8 cellular contexts compared by ENCODE assay signal in the genomic region with DNA sequence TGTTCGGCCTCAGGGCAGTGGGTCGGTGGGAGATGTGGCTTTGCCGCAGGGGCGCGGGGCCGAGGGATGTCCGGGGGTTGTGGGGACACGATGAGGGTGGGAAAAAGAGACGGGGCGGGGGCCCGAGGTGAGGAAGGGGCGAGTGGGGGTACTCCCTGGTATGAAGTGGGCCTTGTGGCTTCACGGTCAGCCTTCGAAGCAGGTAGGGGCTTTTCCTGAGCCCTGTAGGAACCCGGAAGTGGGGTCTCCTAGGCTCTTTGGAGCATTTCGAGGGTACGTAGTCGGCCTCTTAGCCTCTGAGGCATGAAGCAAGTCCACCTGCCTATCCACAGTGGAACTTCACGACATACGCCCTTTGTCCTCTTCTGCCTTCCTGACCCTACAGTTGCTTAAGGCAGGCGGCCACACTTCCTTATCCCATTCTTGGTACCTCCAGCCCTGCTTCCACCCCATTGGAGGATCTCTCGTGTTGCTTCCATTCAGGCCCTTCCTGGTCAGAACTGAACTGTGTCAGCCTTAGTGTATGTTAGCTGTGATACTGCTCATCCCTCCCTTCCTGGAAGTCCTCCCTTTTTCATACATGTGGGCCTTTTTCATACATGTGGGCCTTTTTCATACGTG. TPM values are rescaled to one million over a fixed set of nuclear protein-coding genes. Genes with fewer than 3 reads are reported as not detected.
DNase-seq lines count a peak whose midpoint lies in the region; ATAC-seq and TF ChIP-seq lines count a peak whose summit lies in the region.

No MANE protein-coding gene starts in this region.

- peaks cover 49% of the 10 kb centered on the region for H3K4me1 Mint-ChIP-seq in activated CD8-positive, alpha-beta memory T cell treated with anti-CD3 and anti-CD28 coated beads, Interleukin-2, amount 10 ng/mL, durations not matched to agents 7 days and 5 days

- no peaks in the 10 kb centered on the region for H3K9me3 ChIP-seq in osteoblast (ENCODE audit: low read depth, low read length)

- H3K27me3 Mint-ChIP-seq in activated CD8-positive, alpha-beta memory T cell treated with anti-CD3 and anti-CD28 coated beads, Interleukin-2, amount 10 ng/mL, durations not matched to agents 7 days and 5 days: no peaks in the 10 kb centered on the region

- in situ Hi-C loops in KBM-7 (cut with MboI; ENCODE audit: low pct_unique_long_range_greater_than_20kb, low sequenced_read_pairs): no loop called here

- peaks cover 54% of the 10 kb centered on the region for H3K36me3 Mint-ChIP-seq in activated CD8-positive, alpha-beta memory T cell treated with anti-CD3 and anti-CD28 coated beads, Interleukin-2, amount 10 ng/mL, durations not matched to agents 7 days and 5 days

- H3K4me3 ChIP-seq in fibroblast of the aortic adventitia (ENCODE audit: low read depth, low read length): peak overlapping the region; percentile 99
- peak overlapping the region; percentile 91 for H3K4me3 ChIP-seq in osteoblast (ENCODE audit: insufficient read depth, low read length)

- H3K4me1 ChIP-seq in osteoblast (ENCODE audit: insufficient read depth, low read length): peaks cover 12% of the 10 kb centered on the region

- no peaks in the 10 kb centered on the region for H3K27me3 ChIP-seq in osteoblast (ENCODE audit: insufficient read depth, low read length)

- H3K79me2 ChIP-seq in osteoblast (ENCODE audit: insufficient read depth, low read length): peaks cover 63% of the 10 kb centered on the region

- peak overlapping the region; percentile 93 for H3K27ac ChIP-seq in osteoblast (ENCODE audit: low read depth, low read length)

- DNase-seq in GM10266 (ENCODE audit: extremely low spot score) (peak; percentile 33), KBM-7 (peak; percentile 47), fibroblast of the aortic adventitia (ENCODE audit: low read depth) (peak; percentile 52), osteoblast (ENCODE audit: insufficient read length, low spot score, missing footprints) (peak; percentile 89), NK-92 (lab: John Stamatoyannopoulos, UW; ENCODE audit: unreplicated experiment) (no peak)
- DNase-seq in activated CD8-positive, alpha-beta memory T cell treated with anti-CD3 and anti-CD28 coated beads, Interleukin-2, amount 10 ng/mL, durations not matched to agents 7 days and 5 days: peak; percentile 69

- TF ChIP-seq CTCF in GM10266 (IDR thresholded peaks at IDR 0.05; ENCODE audit: control insufficient read depth, insufficient read depth, low read depth, missing control alignments) (no peak), fibroblast of the aortic adventitia (IDR thresholded peaks at IDR 0.05; ENCODE audit: insufficient read depth, low read length) (peak; percentile 15), osteoblast (IDR thresholded peaks at IDR 0.05; ENCODE audit: extremely low read depth, low read depth, low read length) (no peak)

- ATAC-seq in activated CD8-positive, alpha-beta memory T cell treated with anti-CD3 and anti-CD28 coated beads, Interleukin-2, amount 10 ng/mL, durations not matched to agents 7 days and 5 days: peak; percentile 20
- no peak for ATAC-seq in GM18517 (IDR thresholded peaks at IDR 0.05; ENCODE audit: unreplicated experiment)
- no peak for ATAC-seq in HG02759 (IDR thresholded peaks at IDR 0.05; ENCODE audit: unreplicated experiment)

- H3K27ac Mint-ChIP-seq in activated CD8-positive, alpha-beta memory T cell treated with anti-CD3 and anti-CD28 coated beads, Interleukin-2, amount 10 ng/mL, durations not matched to agents 7 days and 5 days: peak overlapping the region; percentile 100

- CTCF ChIA-PET in activated CD8-positive, alpha-beta memory T cell treated with anti-CD3 and anti-CD28 coated beads, Interleukin-2, amount 10 ng/mL, durations not matched to agents 7 days and 5 days (lab: Charles Lee): interaction anchor here (0.6 to 3.1 kb wide), 13 partner anchors 11 to 528 kb away, joined by 3 to 24 read pairs (median 7); a partner anchor contains a TSS

- H4K20me1 ChIP-seq in osteoblast (ENCODE audit: insufficient read depth, low read length): peaks cover 26% of the 10 kb centered on the region

- H3K4me3 Mint-ChIP-seq in activated CD8-positive, alpha-beta memory T cell treated with anti-CD3 and anti-CD28 coated beads, Interleukin-2, amount 10 ng/mL, durations not matched to agents 7 days and 5 days: peak overlapping the region; percentile 97

- H3K36me3 ChIP-seq in osteoblast (ENCODE audit: insufficient read depth, low read length): peaks cover 34% of the 10 kb centered on the region

- H3K4me2 ChIP-seq in osteoblast (ENCODE audit: insufficient read depth, low read length): peak overlapping the region; percentile 99

- H3K9me3 Mint-ChIP-seq in activated CD8-positive, alpha-beta memory T cell treated with anti-CD3 and anti-CD28 coated beads, Interleukin-2, amount 10 ng/mL, durations not matched to agents 7 days and 5 days (ENCODE audit: low read depth): no peaks in the 10 kb centered on the region

- peak overlapping the region; percentile 78 for H2AFZ ChIP-seq in osteoblast (ENCODE audit: low read length)

RNA-seq across cellular contexts. Expression of a gene that starts 0.4 kb away (rescaled TPM):
- 100 to 1,000 TPM; 274 to 300 TPM for total RNA-seq in activated CD8-positive, alpha-beta memory T cell treated with anti-CD3 and anti-CD28 coated beads, Interleukin-2, amount 10 ng/mL, durations not matched to agents 7 days and 5 days
- total RNA-seq in fibroblast of the aortic adventitia (ENCODE audit: low replicate concordance) (78.4 and 198 TPM in 2 replicates), osteoblast (203 and 222 TPM in 2 replicates)

RNA-seq across cellular contexts. Expression of a gene that starts 1.0 kb away (rescaled TPM):
- total RNA-seq in activated CD8-positive, alpha-beta memory T cell treated with anti-CD3 and anti-CD28 coated beads, Interleukin-2, amount 10 ng/mL, durations not matched to agents 7 days and 5 days: 10 to 100 TPM; 89.8 to 90.6 TPM
- 73.8 and 74.2 TPM in 2 replicates for total RNA-seq in fibroblast of the aortic adventitia (ENCODE audit: low replicate concordance)
- total RNA-seq in osteoblast: 88.4 and 102 TPM in 2 replicates

RNA-seq across cellular contexts. Expression of a gene that starts 16.8 kb away (rescaled TPM):
- total RNA-seq in activated CD8-positive, alpha-beta memory T cell treated with anti-CD3 and anti-CD28 coated beads, Interleukin-2, amount 10 ng/mL, durations not matched to agents 7 days and 5 days: 10 to 100 TPM; 40.4 to 77.5 TPM
- total RNA-seq in fibroblast of the aortic adventitia (ENCODE audit: low replicate concordance) (34.3 and 40.8 TPM in 2 replicates), osteoblast (31.1 and 33.9 TPM in 2 replicates)

RNA-seq across cellular contexts. Expression of a gene that starts 23.5 kb away (rescaled TPM):
- 10 to 100 TPM; 31.7 to 57.7 TPM for total RNA-seq in activated CD8-positive, alpha-beta memory T cell treated with anti-CD3 and anti-CD28 coated beads, Interleukin-2, amount 10 ng/mL, durations not matched to agents 7 days and 5 days
- 24.5 and 41.5 TPM in 2 replicates for total RNA-seq in fibroblast of the aortic adventitia (ENCODE audit: low replicate concordance)
- 22.1 and 25.9 TPM in 2 replicates for total RNA-seq in osteoblast

RNA-seq across cellular contexts. Expression of a gene that starts 43.5 kb away (rescaled TPM):
- total RNA-seq in activated CD8-positive, alpha-beta memory T cell treated with anti-CD3 and anti-CD28 coated beads, Interleukin-2, amount 10 ng/mL, durations not matched to agents 7 days and 5 days: 10 to 100 TPM; 32.1 to 34.5 TPM
- 32.1 and 55.0 TPM in 2 replicates for total RNA-seq in fibroblast of the aortic adventitia (ENCODE audit: low replicate concordance)
- total RNA-seq in osteoblast: 24.8 and 25.7 TPM in 2 replicates
